ENCODE assay signal across 8 cellular contexts in genomic region chr2:96636772-96637171, GRCh38. TPM values are rescaled to one million over a fixed set of nuclear protein-coding genes. Genes with fewer than 3 reads are reported as not detected.
DNase-seq lines count a peak whose midpoint lies in the region; TF ChIP-seq lines count a peak whose summit lies in the region.

No MANE protein-coding gene starts in this region.

- BruUV-seq in PC-9 (replicated peaks; lab: Mats Ljungman, UMichigan) = TSS peak; percentile 52

- peak overlapping the region; percentile 96 for H3K4me3 ChIP-seq in CD8-positive, alpha-beta memory T cell (ENCODE audit: low read length)
- H3K4me3 ChIP-seq in PC-9 = peak overlapping the region; percentile 96
- peak overlapping the region; percentile 72 for H3K4me3 ChIP-seq in neural progenitor cell

- POLR2A ChIA-PET in CD8-positive, alpha-beta memory T cell (lab: Charles Lee) = interaction anchor here (1.1 to 1.4 kb wide), 3 partner anchors 42 to 164 kb away, joined by 3 to 4 read pairs (median 3); no protein-coding TSS in a partner anchor
- POLR2A ChIA-PET in PC-9 (lab: Charles Lee; ENCODE audit: unreplicated experiment) = interaction anchor here (0.5 to 1.2 kb wide), 3 partner anchors 19 to 141 kb away, joined by 9 to 16 read pairs (median 12); no protein-coding TSS in a partner anchor

- H3K79me2 ChIP-seq in PC-9 (ENCODE audit: low read depth) (peaks cover 54% of the 10 kb centered on the region), neural progenitor cell (ENCODE audit: low read depth) (peaks cover 52% of the 10 kb centered on the region)

- no peak for DNase-seq in CD8-positive, alpha-beta memory T cell
- DNase-seq in PC-9 (no peak), endothelial cell (ENCODE audit: low spot score) (no peak), neural progenitor cell (ENCODE audit: low spot score) (no peak), NCI-H524 treated with DMSO at 0.1 percent for 48 hours (lab: John Stamatoyannopoulos, UW) (no peak), NCI-H1694 (lab: John Stamatoyannopoulos, UW) (no peak), NCI-H2171 (lab: John Stamatoyannopoulos, UW) (no peak), NCI-H2081 (lab: John Stamatoyannopoulos, UW) (no peak)

- H3K27ac ChIP-seq in CD8-positive, alpha-beta memory T cell (ENCODE audit: low read depth, low read length) = peak overlapping the region; percentile 96
- H3K27ac ChIP-seq in PC-9 = no peak overlapping the region
- H3K27ac ChIP-seq in neural progenitor cell = no peak overlapping the region

- no peaks in the 10 kb centered on the region for H3K9me2 ChIP-seq in PC-9 (ENCODE audit: insufficient read depth)

- H3F3A ChIP-seq in PC-9 (ENCODE audit: insufficient read depth, low read depth) (peaks cover 34% of the 10 kb centered on the region), neural progenitor cell (ENCODE audit: low read depth) (no peaks in the 10 kb centered on the region)

- H3K9ac ChIP-seq in neural progenitor cell = no peak overlapping the region

- H3K27me3 ChIP-seq in CD8-positive, alpha-beta memory T cell (ENCODE audit: insufficient read depth, low read length, poor library complexity, severe bottlenecking) = no peaks in the 10 kb centered on the region
- H3K27me3 ChIP-seq in PC-9 (ENCODE audit: insufficient read depth, low read depth) = no peaks in the 10 kb centered on the region
- H3K27me3 ChIP-seq in neural progenitor cell = peaks cover 5% of the 10 kb centered on the region

- H4K20me1 ChIP-seq in PC-9 (ENCODE audit: insufficient read depth) (peaks cover 3% of the 10 kb centered on the region; the same call in 1 of the 2 replicates), neural progenitor cell (ENCODE audit: low read depth) (peaks cover 38% of the 10 kb centered on the region)

- H3K4me1 Mint-ChIP-seq in CD8-positive, alpha-beta memory T cell = peaks cover 42 to 54% (median 48%) of the 10 kb centered on the region in 3 donors
- peaks cover 13% of the 10 kb centered on the region for H3K4me1 Mint-ChIP-seq in endothelial cell (ENCODE audit: unreplicated experiment)
- H3K4me1 Mint-ChIP-seq in neural progenitor cell = peaks cover 16% of the 10 kb centered on the region

- peaks cover 0 to 3% of the 10 kb centered on the region in 2 donors for H3K27me3 Mint-ChIP-seq in CD8-positive, alpha-beta memory T cell
- H3K27me3 Mint-ChIP-seq in endothelial cell (ENCODE audit: unreplicated experiment) = peaks cover 2% of the 10 kb centered on the region
- peaks cover 3% of the 10 kb centered on the region for H3K27me3 Mint-ChIP-seq in neural progenitor cell (ENCODE audit: insufficient read depth, low read depth)

- no peaks in the 10 kb centered on the region for H3K9me3 ChIP-seq in CD8-positive, alpha-beta memory T cell (ENCODE audit: low read length)
- H3K9me3 ChIP-seq in PC-9 (ENCODE audit: insufficient read depth, low read depth) (no peaks in the 10 kb centered on the region), neural progenitor cell (ENCODE audit: low read depth) (no peaks in the 10 kb centered on the region)

- peak overlapping the region; percentile 93 to 99 (median 98) for H3K27ac Mint-ChIP-seq in CD8-positive, alpha-beta memory T cell
- H3K27ac Mint-ChIP-seq in endothelial cell (ENCODE audit: unreplicated experiment) (peak overlapping the region; percentile 11), neural progenitor cell (no peak overlapping the region)

- peaks cover 3% of the 10 kb centered on the region for H3K36me3 ChIP-seq in CD8-positive, alpha-beta memory T cell (ENCODE audit: insufficient read depth, low read length)
- H3K36me3 ChIP-seq in PC-9 (ENCODE audit: low read depth) = peaks cover 39% of the 10 kb centered on the region
- no peaks in the 10 kb centered on the region for H3K36me3 ChIP-seq in neural progenitor cell

- peaks cover 0 to 45% (median 3%) of the 10 kb centered on the region in 3 donors for H3K36me3 Mint-ChIP-seq in CD8-positive, alpha-beta memory T cell
- H3K36me3 Mint-ChIP-seq in endothelial cell (ENCODE audit: low read depth, unreplicated experiment) (peaks cover 8% of the 10 kb centered on the region), neural progenitor cell (peaks cover 10% of the 10 kb centered on the region)

- peaks cover 35% of the 10 kb centered on the region for H3K4me1 ChIP-seq in CD8-positive, alpha-beta memory T cell (ENCODE audit: insufficient read depth, low read length)
- peaks cover 55% of the 10 kb centered on the region for H3K4me1 ChIP-seq in PC-9 (replicated peaks; ENCODE audit: insufficient read depth)
- peaks cover 11% of the 10 kb centered on the region for H3K4me1 ChIP-seq in neural progenitor cell

- H3K9me3 Mint-ChIP-seq in CD8-positive, alpha-beta memory T cell = no peaks in the 10 kb centered on the region
- H3K9me3 Mint-ChIP-seq in endothelial cell (ENCODE audit: unreplicated experiment) = no peaks in the 10 kb centered on the region
- H3K9me3 Mint-ChIP-seq in neural progenitor cell = no peaks in the 10 kb centered on the region

- no peak for TF ChIP-seq CTCF in PC-9 (conservative IDR thresholded peaks at IDR 0.05)
- no peak for TF ChIP-seq CTCF in endothelial cell (IDR thresholded peaks at IDR 0.05; ENCODE audit: unreplicated experiment)
- no peak for TF ChIP-seq CTCF in neural progenitor cell (IDR thresholded peaks at IDR 0.05)

- CTCF ChIA-PET in CD8-positive, alpha-beta memory T cell (lab: Charles Lee) = interaction anchor here (0.8 to 1.1 kb wide), 4 partner anchors 10 to 221 kb away, joined by 3 read pairs; partner anchors contain the start of gene ANKRD39
- CTCF ChIA-PET in PC-9 (lab: Charles Lee) = no interaction called here

- peak overlapping the region; percentile 93 for H3K4me2 ChIP-seq in PC-9
- H3K4me2 ChIP-seq in neural progenitor cell = peak overlapping the region; percentile 78

- intact Hi-C loops in PC-9 (cut with micrococcal nuclease; ENCODE audit: unreplicated experiment) = loop anchor here (5.0 to 10.0 kb wide), 2 partner anchors 78 to 126 kb away; partner anchors contain the start of gene CNNM4

- H2AFZ ChIP-seq in PC-9 (no peak overlapping the region), neural progenitor cell (replicated peaks) (no peak overlapping the region)

- H3K4me3 Mint-ChIP-seq in CD8-positive, alpha-beta memory T cell = peak overlapping the region; percentile 91 to 98 (median 96)
- H3K4me3 Mint-ChIP-seq in endothelial cell (ENCODE audit: unreplicated experiment) = peak overlapping the region; percentile 95
- H3K4me3 Mint-ChIP-seq in neural progenitor cell = peak overlapping the region; percentile 94

RNA-seq across cellular contexts. Expression of gene KANSL3, which starts 1.3 kb away (rescaled TPM):
- 10 to 100 TPM; 42.2 to 46.6 TPM for total RNA-seq in CD8-positive, alpha-beta memory T cell
- 18.3 TPM for polyA plus RNA-seq in CD8-positive, alpha-beta memory T cell
- total RNA-seq in PC-9 (2021) (52.0 and 53.8 TPM in 2 replicates), endothelial cell (ENCODE audit: unreplicated experiment) (36.3 TPM), neural progenitor cell (ENCODE audit: low replicate concordance) (32.9 and 44.3 TPM in 2 replicates)

RNA-seq across cellular contexts. Expression of gene FER1L5, which starts 5.8 kb away (rescaled TPM):
- not detected for total RNA-seq in CD8-positive, alpha-beta memory T cell
- polyA plus RNA-seq in CD8-positive, alpha-beta memory T cell = not detected
- total RNA-seq in PC-9 (2021) (0.09 TPM in 1 of 2 replicates, not detected in the other), endothelial cell (ENCODE audit: unreplicated experiment) (1.0 TPM), neural progenitor cell (ENCODE audit: low replicate concordance) (1.2 and 1.7 TPM in 2 replicates)
